16 cellular contexts compared by ENCODE assay signal in the genomic region with DNA sequence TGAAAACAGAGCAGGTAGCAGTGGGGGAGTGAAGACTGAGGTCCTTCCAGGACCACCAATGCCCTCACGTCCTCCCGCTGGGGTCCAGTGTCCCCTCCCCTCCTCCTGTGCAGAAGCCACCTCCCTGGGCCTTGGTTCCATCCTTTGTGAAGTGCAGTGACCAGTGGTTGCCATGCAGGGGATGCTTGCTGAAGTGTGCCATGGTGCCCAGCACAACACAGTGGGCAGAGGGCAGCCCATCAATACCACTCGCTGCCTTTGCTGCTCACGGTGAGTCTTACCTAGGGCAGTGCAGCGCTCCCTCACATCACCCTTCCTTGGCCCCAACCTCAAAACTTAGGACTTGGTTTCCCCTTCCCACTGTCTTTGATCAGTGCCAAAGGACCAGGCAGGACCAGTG. TPM values are rescaled to one million over a fixed set of nuclear protein-coding genes. Genes with fewer than 3 reads are reported as not detected.
DNase-seq lines count a peak whose midpoint lies in the region; ATAC-seq, FAIRE-seq and TF ChIP-seq lines count a peak whose summit lies in the region.
"Had no signal": no experiment of that assay in that cellular context is flagged by ENCODE, and none has a peak within 500 bp of the region (broad histone marks: within the 10 kb centered on the region; RNA-seq: fewer than 3 reads in every experiment).

No MANE protein-coding gene starts in this region.

- no peak overlapping the region for H2AK9ac ChIP-seq in IMR-90 (replicated peaks; ENCODE audit: low read depth, low read length, poor library complexity)

- H3K27me3 ChIP-seq in IMR-90 (ENCODE audit: control insufficient read depth, insufficient read depth, low read length) (no peaks in the 10 kb centered on the region), RWPE2 (ENCODE audit: insufficient read depth, poor library complexity, severe bottlenecking) (no peaks in the 10 kb centered on the region), neuronal stem cell (ENCODE audit: control insufficient read depth in 3 of 3, insufficient read depth in 3 of 3, low read depth in 1 of 3, low read length in 3 of 3) (peaks cover 0 to 2% (median 0%) of the 10 kb centered on the region in 3 experiments), uterus (no peaks in the 10 kb centered on the region)

- H3K9me3 ChIP-seq in IMR-90 (ENCODE audit: control insufficient read depth, insufficient read depth, low read length) (no peaks in the 10 kb centered on the region), RWPE2 (ENCODE audit: severe bottlenecking) (no peaks in the 10 kb centered on the region), neuronal stem cell (replicated peaks in 1 of 2; ENCODE audit: control insufficient read depth in 2 of 2, insufficient read depth in 1 of 2, low read depth in 1 of 2, low read length in 2 of 2) (no peaks in the 10 kb centered on the region), uterus (no peaks in the 10 kb centered on the region)
- H3K9me3 ChIP-seq: A549, Caco-2 had no signal

- H4K8ac ChIP-seq in IMR-90 (ENCODE audit: low read depth in 2 of 2, low read length in 2 of 2) (no peak overlapping the region), neuronal stem cell (ENCODE audit: low read depth, low read length) (no peak overlapping the region)

- no peak overlapping the region for H3K4me3 ChIP-seq in IMR-90 (ENCODE audit: insufficient read depth, low read depth, low read length)
- no peak overlapping the region for H3K4me3 ChIP-seq in RWPE2 (ENCODE audit: severe bottlenecking)
- no peak overlapping the region for H3K4me3 ChIP-seq in neuronal stem cell (ENCODE audit: low read length in 2 of 2)
- no peak overlapping the region for H3K4me3 ChIP-seq in uterus
- H3K4me3 ChIP-seq: A549 had no signal

- H3K23ac ChIP-seq in IMR-90 (ENCODE audit: low read depth, low read length) (no peak overlapping the region), neuronal stem cell (ENCODE audit: low read depth, low read length, poor library complexity) (no peak overlapping the region)

- ATAC-seq in IMR-90 (ENCODE audit: low read depth) (no peak), RWPE2 (ENCODE audit: low read depth) (no peak), GM21381 (IDR thresholded peaks at IDR 0.05; ENCODE audit: unreplicated experiment) (no peak), HG03457 (IDR thresholded peaks at IDR 0.05; ENCODE audit: unreplicated experiment) (no peak)
- ATAC-seq: A549 had no signal

- H3K9me1 ChIP-seq in IMR-90 (ENCODE audit: insufficient read depth, low read length): peaks cover 21% of the 10 kb centered on the region

- H4K5ac ChIP-seq in IMR-90 (ENCODE audit: low read depth, low read length): no peak overlapping the region

- peak overlapping the region; percentile 69 for H2BK12ac ChIP-seq in neuronal stem cell (ENCODE audit: low read length)

- TF ChIP-seq CTCF in IMR-90 (conservative IDR thresholded peaks at IDR 0.05; ENCODE audit: low read depth, low read length) (no peak), RWPE2 (IDR thresholded peaks at IDR 0.05; ENCODE audit: poor library complexity, severe bottlenecking) (no peak), uterus (IDR thresholded peaks at IDR 0.05) (no peak)

- no peak overlapping the region for H3K56ac ChIP-seq in IMR-90 (ENCODE audit: extremely low read depth, insufficient read depth, low read length)

- in situ Hi-C loops in IMR-90 (cut with MboI; ENCODE audit: low sequenced_read_pairs): no loop called here

- POLR2A ChIA-PET in IMR-90 (lab: Charles Lee; ENCODE audit: unreplicated experiment): no interaction called here

- H3K14ac ChIP-seq in IMR-90 (replicated peaks; ENCODE audit: low read depth, low read length): no peak overlapping the region
- H3K14ac ChIP-seq in neuronal stem cell (ENCODE audit: low read length): no peak overlapping the region

- H4K91ac ChIP-seq in IMR-90 (ENCODE audit: insufficient read depth, low read depth, low read length) (peak overlapping the region; percentile 11; the same call in 1 of the 2 replicates), neuronal stem cell (ENCODE audit: low read depth, low read length, poor library complexity) (no peak overlapping the region)

- no peak for TF ChIP-seq RAD21 in IMR-90 (IDR thresholded peaks at IDR 0.05; ENCODE audit: low read length)

- no peak overlapping the region for H3K27ac ChIP-seq in IMR-90 (ENCODE audit: insufficient read depth, low read length)
- no peak overlapping the region for H3K27ac ChIP-seq in RWPE2 (ENCODE audit: poor library complexity, severe bottlenecking)
- H3K27ac ChIP-seq in neuronal stem cell (replicated peaks; ENCODE audit: low read length): no peak overlapping the region
- H3K27ac ChIP-seq in uterus: no peak overlapping the region

- TF ChIP-seq POLR2A in IMR-90 (IDR thresholded peaks at IDR 0.05; ENCODE audit: low read depth, low read length) (no peak), uterus (IDR thresholded peaks at IDR 0.05) (no peak)

- BruUV-seq in IMR-90 (replicated peaks; lab: Mats Ljungman, UMichigan): no TSS peak

- peaks cover 19% of the 10 kb centered on the region for H3K4me1 ChIP-seq in IMR-90 (ENCODE audit: control insufficient read depth, insufficient read depth, low read length)
- H3K4me1 ChIP-seq in RWPE2 (ENCODE audit: insufficient read depth, poor library complexity, severe bottlenecking): peaks cover 11% of the 10 kb centered on the region
- peaks cover 0 to 3% of the 10 kb centered on the region in 2 donors for H3K4me1 ChIP-seq in neuronal stem cell (ENCODE audit: control insufficient read depth in 2 of 2, insufficient read depth in 1 of 2, low read depth in 1 of 2, low read length in 2 of 2)
- no peaks in the 10 kb centered on the region for H3K4me1 ChIP-seq in uterus

- H2AFZ ChIP-seq in IMR-90 (replicated peaks; ENCODE audit: low read length, poor library complexity): peak overlapping the region; percentile 44
- no peak overlapping the region for H2AFZ ChIP-seq in neuronal stem cell (ENCODE audit: low read length)

- H3K36me3 ChIP-seq in IMR-90 (ENCODE audit: control insufficient read depth, insufficient read depth, low read length) (no peaks in the 10 kb centered on the region), RWPE2 (ENCODE audit: low read depth) (no peaks in the 10 kb centered on the region), neuronal stem cell (replicated peaks in 1 of 2; ENCODE audit: control insufficient read depth in 2 of 2, insufficient read depth in 2 of 2, low read length in 2 of 2) (no peaks in the 10 kb centered on the region), uterus (no peaks in the 10 kb centered on the region)

- H3K9ac ChIP-seq in IMR-90 (ENCODE audit: low read depth, low read length) (no peak overlapping the region), neuronal stem cell (ENCODE audit: low read depth, low read length, poor library complexity) (no peak overlapping the region)

- dilution Hi-C loops in IMR-90 (cut with HindIII; ENCODE audit: low sequenced_read_pairs, unreplicated experiment): no loop called here

- no peak overlapping the region for H3K4me2 ChIP-seq in IMR-90 (ENCODE audit: low read depth, low read length)
- H3K4me2 ChIP-seq in neuronal stem cell (ENCODE audit: insufficient read depth, low read length, poor library complexity, severe bottlenecking): no peak overlapping the region
- H3K4me2 ChIP-seq: A549 had no signal

- H2BK120ac ChIP-seq in IMR-90 (ENCODE audit: low read depth, low read length): no peak overlapping the region; the same call in 1 of the 2 replicates
- H2BK120ac ChIP-seq in neuronal stem cell (ENCODE audit: low read depth, low read length): no peak overlapping the region

- H2AK5ac ChIP-seq in IMR-90 (ENCODE audit: low read depth, low read length) (peak overlapping the region; percentile 35; the same call in 1 of the 2 replicates), neuronal stem cell (ENCODE audit: low read depth, low read length) (no peak overlapping the region)

- WGBS in IMR-90 (ENCODE audit: extremely low coverage in 2 of 2, insufficient read length in 1 of 2), 2 experiments: 100% methylated on average over 1 of the region's 5 CpGs; no CpG with 5 or more reads in 1 of the 2 experiments
- no CpG with 5 or more reads among the region's 5 CpGs for WGBS in neuronal stem cell (ENCODE audit: extremely low coverage in 2 of 2, insufficient read length in 2 of 2, insufficient replicate concordance in 1 of 2), 2 donors

- DNase-seq in IMR-90 (no peak), RWPE2 (ENCODE audit: low spot score) (peak; percentile 26), neuronal stem cell (ENCODE audit: low spot score) (no peak), urothelium cell line (ENCODE audit: low spot score) (no peak), uterus (no peak)
- DNase-seq: CD8-positive, alpha-beta memory T cell; DND-41; GDM1; HCEC 1CT; HFFc6 had no signal

- intact Hi-C loops in IMR-90 (cut with micrococcal nuclease): no loop called here
- intact Hi-C loops in uterus (cut with DNase I; ENCODE audit: low total_unique reads): no loop called here

- H2BK15ac ChIP-seq in IMR-90 (ENCODE audit: low read depth, low read length): no peak overlapping the region
- H2BK15ac ChIP-seq in neuronal stem cell (ENCODE audit: low read length): no peak overlapping the region

- H3K4ac ChIP-seq in IMR-90 (ENCODE audit: low read depth, low read length): peak overlapping the region; percentile 68
- no peak overlapping the region for H3K4ac ChIP-seq in neuronal stem cell (ENCODE audit: low read length)

- H2BK20ac ChIP-seq in IMR-90 (ENCODE audit: low read depth, low read length): no peak overlapping the region; the same call in 1 of the 2 replicates

- CTCF ChIA-PET in IMR-90 (lab: Yijun Ruan, JAX): interaction anchor here (1.6 kb wide), 2 partner anchors 9 to 14 kb away, joined by 3 to 4 read pairs; no protein-coding TSS in a partner anchor

- FAIRE-seq in urothelium cell line (lab: Jason Lieb, UNC): peak; percentile 30
- FAIRE-seq: A549, GM12892, H1 had no signal

- H3K18ac ChIP-seq in IMR-90 (ENCODE audit: low read depth, low read length) (no peak overlapping the region), neuronal stem cell (ENCODE audit: low read length) (no peak overlapping the region)

- H2BK5ac ChIP-seq in IMR-90 (ENCODE audit: low read depth, low read length, poor library complexity, severe bottlenecking): no peak overlapping the region
- peak overlapping the region; percentile 16 for H2BK5ac ChIP-seq in neuronal stem cell (ENCODE audit: low read length)

- no peaks in the 10 kb centered on the region for H4K20me1 ChIP-seq in IMR-90 (ENCODE audit: insufficient read depth, low read length)

- H3K79me1 ChIP-seq in IMR-90 (ENCODE audit: low read depth in 1 of 2, low read length in 2 of 2): peaks cover 11 to 80% of the 10 kb centered on the region in 2 experiments; a peak in 3 of 4 replicates
- no peaks in the 10 kb centered on the region for H3K79me1 ChIP-seq in neuronal stem cell (ENCODE audit: low read depth, low read length)

TF ChIP-seq in IMR-90, 13 proteins besides CTCF, POLR2A, EP300 and RAD21 (continues in another document):
- TF ChIP-seq BHLHE40 (IDR thresholded peaks at IDR 0.05; ENCODE audit: low read depth, low read length) (no peak), SMC3 (IDR thresholded peaks at IDR 0.05; ENCODE audit: low read depth, low read length) (no peak)

RNA-seq across cellular contexts. Expression of a gene that starts 12.9 kb away (rescaled TPM):
- total RNA-seq in IMR-90 (2012; rRNA removed) (6.1 and 6.8 TPM in 2 replicates), uterus (1 to 10 TPM in 1 of 4 donors, under 1 TPM in 1, not detected in 2; 0.35 to 1.4 TPM)
- 5.8 and 12.5 TPM in 2 replicates for polyA plus RNA-seq in IMR-90 (2012; rRNA removed)
- 3.3 and 5.6 TPM in 2 replicates for polyA plus RNA-seq in IMR-90 (2012; cell fraction: cytosol; rRNA removed)
- 7.1 and 13.0 TPM in 2 replicates for polyA plus RNA-seq in IMR-90 (2012; cell fraction: nucleus; rRNA removed; ENCODE audit: low replicate concordance)
- 0.08 TPM for polyA plus RNA-seq in neuronal stem cell (2013, experiment 1 of 2)
- 0.26 TPM for polyA plus RNA-seq in neuronal stem cell (2013, experiment 2 of 2)
- polyA plus RNA-seq: CD8-positive, alpha-beta memory T cell had no signal
